In genomic region chr13:88285329-88285728, GRCh38 we compare ENCODE assay signal across 24 cellular contexts.
"Had no signal": no experiment of that assay in that cellular context is flagged by ENCODE, and none has a peak within 500 bp of the region (broad histone marks: within the 10 kb centered on the region; RNA-seq: fewer than 3 reads in every experiment).

No MANE protein-coding gene starts in this region.

- H3K27me3 ChIP-seq: stomach, suprapubic skin, testis, thyroid gland, tibial artery, tibial nerve, transverse colon, upper lobe of left lung, upper lobe of right lung, uterus, vagina had no signal

- H3K4me3 ChIP-seq: stomach, suprapubic skin, testis, thoracic aorta, thyroid gland, tibial artery, tibial nerve, transverse colon, upper lobe of left lung, upper lobe of right lung, uterus, vagina had no signal

- H3K36me3 ChIP-seq: stomach, suprapubic skin, thoracic aorta, thyroid gland, tibial artery, tibial nerve, transverse colon, upper lobe of left lung, upper lobe of right lung, uterus, vagina had no signal

- H3K9me3 ChIP-seq: suprapubic skin, testis, thoracic aorta, thyroid gland, transverse colon, upper lobe of right lung, uterus, vagina had no signal

- H3K4me1 ChIP-seq: stomach, testis, thyroid gland, tibial artery, tibial nerve, transverse colon, upper lobe of left lung, upper lobe of right lung, uterus, vagina had no signal

- H3K27ac ChIP-seq: stomach, suprapubic skin, testis, thoracic aorta, thyroid gland, tibial artery, tibial nerve, transverse colon, upper lobe of left lung, upper lobe of right lung, uterus, vagina had no signal

- DNase-seq: stimulated activated CD4-positive, alpha-beta T cell treated with anti-CD3 and anti-CD28 coated beads, Interleukin-2, amount 100 ng/mL, for 48 hours; stimulated activated CD4-positive, alpha-beta T cell treated with anti-CD3 and anti-CD28 coated beads, Interleukin-4, amount 100 ng/mL, for 1 hour; stimulated activated CD4-positive, alpha-beta T cell treated with anti-CD3 and anti-CD28 coated beads, Interleukin-4, amount 100 ng/mL, for 24 hours; stimulated activated CD4-positive, alpha-beta T cell treated with anti-CD3 and anti-CD28 coated beads, Interleukin-4, amount 100 ng/mL, for 4 hours; stimulated activated CD8-positive, alpha-beta memory T cell treated with anti-CD3 and anti-CD28 coated beads, Interleukin-4, amount 100 ng/mL, for 48 hours; stimulated activated naive B cell treated with anti-CD40 and anti-IgM and Interleukin-4, amounts not matched to agents 10 μg/mL and 1 μg/mL and 100 μg/mL, for 72 hours; stimulated activated naive CD4-positive, alpha-beta T cell; stimulated activated naive CD4-positive, alpha-beta T cell treated with Interleukin-2 at 50 U/mL for 16 hours; stimulated activated naive CD8-positive, alpha-beta T cell treated with anti-CD3 and anti-CD28 coated beads, Interleukin-15, amount 100 ng/mL, for 72 hours; stimulated activated naive CD8-positive, alpha-beta T cell treated with anti-CD3 and anti-CD28 coated beads, Interleukin-15, Interleukin-2, amounts not matched to agents 100 U/mL and 50 U/mL, for 24 hours; stomach; substantia nigra; testis; thyroid gland; tibial artery; transverse colon; trophoblast cell; upper lobe of left lung; upper lobe of right lung; uterus had no signal
